8 cellular contexts compared by ENCODE assay signal in the genomic region with DNA sequence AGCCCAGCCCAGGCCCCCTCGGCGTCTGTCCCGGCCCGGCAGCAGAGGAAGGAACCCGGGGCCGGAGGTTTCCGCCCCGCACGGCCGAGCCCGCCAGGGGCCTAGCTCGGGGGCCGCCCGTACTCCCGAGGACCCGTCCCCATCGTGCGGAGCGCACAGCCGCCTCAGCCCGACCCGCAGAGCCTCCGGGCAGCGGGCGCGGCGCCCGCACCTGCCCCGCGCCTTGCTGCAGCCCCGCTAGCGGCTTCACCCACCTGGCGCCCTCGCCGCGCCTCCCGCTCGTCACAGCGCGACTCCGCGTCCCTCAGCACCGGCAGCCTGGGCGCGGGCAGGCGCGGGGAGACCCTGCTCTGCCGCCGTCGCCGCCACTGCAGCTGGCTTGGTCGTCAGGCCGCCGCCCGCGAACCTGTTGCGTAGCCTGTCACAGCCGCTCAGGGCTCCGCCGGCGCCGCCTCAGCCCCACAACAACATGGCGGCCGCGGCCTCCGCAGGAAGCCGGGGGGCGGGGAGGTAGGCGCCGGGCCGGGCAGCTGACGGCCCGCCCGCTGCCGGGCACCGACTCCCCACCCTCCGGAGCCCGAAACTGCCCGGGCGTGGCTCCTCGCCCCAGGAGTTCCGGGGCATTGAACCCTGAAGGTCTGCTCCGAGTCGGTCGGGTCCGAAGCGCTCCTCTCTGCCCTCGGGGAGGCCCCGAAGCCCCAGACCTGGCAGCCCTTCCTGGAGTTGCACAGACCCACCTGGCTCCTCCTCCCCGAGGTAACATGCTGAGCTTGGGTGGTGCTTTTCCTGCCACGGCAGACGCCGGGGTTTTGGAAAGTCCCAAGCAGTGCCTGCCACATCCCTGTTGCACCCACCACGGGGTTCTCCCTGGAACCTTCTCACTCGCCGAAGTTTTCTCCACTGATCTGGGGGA. TPM values are rescaled to one million over a fixed set of nuclear protein-coding genes. Genes with fewer than 3 reads are reported as not detected.
DNase-seq lines count a peak whose midpoint lies in the region; ATAC-seq and TF ChIP-seq lines count a peak whose summit lies in the region.

A gene (minus strand): TSS at position 487 of the 913 bp plus-strand sequence. CDS start 32,454 bp downstream, outside the sequence.

- peak within 1 kb of the TSS; percentile 91 for H3K4me2 ChIP-seq in PC-3 (ENCODE audit: low read length)

- no peaks in the 10 kb centered on the region for H3F3A ChIP-seq in PC-3 (ENCODE audit: low read length, unreplicated experiment)

- peak within 1 kb of the TSS; percentile 65 for H3K27ac ChIP-seq in PC-3 (ENCODE audit: low read length)
- peak within 1 kb of the TSS; percentile 79 for H3K27ac ChIP-seq in muscle layer of colon (ENCODE audit: low read depth, low read length)

- peak; percentile 84 for ATAC-seq in PC-3

- H3K4me3 ChIP-seq in PC-3 (ENCODE audit: low read length) (peak within 1 kb of the TSS; percentile 84), muscle layer of colon (ENCODE audit: low read depth in 1 of 2, low read length in 2 of 2) (peak within 1 kb of the TSS; percentile 75 to 77)

- POLR2A ChIA-PET in PC-3 (lab: Charles Lee; ENCODE audit: unreplicated experiment), result interaction anchor here (0.5 to 0.6 kb wide), 3 partner anchors 14 to 420 kb away, joined by 3 to 4 read pairs (median 4); no protein-coding TSS in a partner anchor

- no peaks in the 10 kb centered on the region for H3K27me3 Mint-ChIP-seq in Calu3 (ENCODE audit: unreplicated experiment)

- intact Hi-C loops in Calu3 (cut with micrococcal nuclease; ENCODE audit: unreplicated experiment) (no loop called here), PC-3 (cut with micrococcal nuclease) (no loop called here)

- H3K27ac Mint-ChIP-seq in Calu3 (ENCODE audit: unreplicated experiment), result peak within 1 kb of the TSS; percentile 85

- H3K9me2 ChIP-seq in PC-3 (replicated peaks; ENCODE audit: low read length), result no peaks in the 10 kb centered on the region

- H4K20me1 ChIP-seq in PC-3 (ENCODE audit: low read length), result peaks cover 12% of the 10 kb centered on the region; the same call in 1 of the 2 replicates

- H3K9ac ChIP-seq in PC-3 (ENCODE audit: low read length) (peak within 1 kb of the TSS; percentile 89), muscle layer of colon (ENCODE audit: low read length) (peak within 1 kb of the TSS; percentile 74)

- H3K9me3 ChIP-seq in PC-3 (ENCODE audit: low read length) (no peaks in the 10 kb centered on the region), muscle layer of colon (ENCODE audit: low read length) (no peaks in the 10 kb centered on the region)

- BruUV-seq in Calu3 (replicated peaks; lab: Mats Ljungman, UMichigan) (no TSS peak), PC-3 (replicated peaks; lab: Mats Ljungman, UMichigan) (no TSS peak)

- H3K27me3 ChIP-seq in PC-3 (ENCODE audit: low read length) (no peaks in the 10 kb centered on the region), muscle layer of colon (ENCODE audit: control insufficient read depth in 1 of 2, insufficient read depth in 2 of 2, low read length in 2 of 2) (no peaks in the 10 kb centered on the region)

- no peaks in the 10 kb centered on the region for H3K36me3 ChIP-seq in PC-3 (ENCODE audit: low read depth, low read length)
- no peaks in the 10 kb centered on the region for H3K36me3 ChIP-seq in muscle layer of colon (ENCODE audit: insufficient read depth, low read length)

- CTCF ChIA-PET in Calu3 (lab: Charles Lee), result interaction anchor here (1.0 to 2.1 kb wide), 3 partner anchors 9 to 32 kb away, joined by 3 to 7 read pairs (median 3); no protein-coding TSS in a partner anchor
- CTCF ChIA-PET in PC-3 (lab: Charles Lee), result interaction anchor here (0.6 kb wide), 1 partner anchor 134 kb away, joined by 5 read pairs; no protein-coding TSS in a partner anchor

- peak within 1 kb of the TSS; percentile 67 for H3K4me3 Mint-ChIP-seq in Calu3 (ENCODE audit: low read depth, unreplicated experiment)

- no peak for TF ChIP-seq CTCF in Calu3 (IDR thresholded peaks at IDR 0.05; ENCODE audit: unreplicated experiment)
- TF ChIP-seq CTCF in GM20000 (IDR thresholded peaks at IDR 0.05; ENCODE audit: extremely low read depth, missing control alignments), result no peak
- TF ChIP-seq CTCF in PC-3 (conservative IDR thresholded peaks at IDR 0.05; ENCODE audit: low read depth, low read length), result no peak

- H3K4me1 Mint-ChIP-seq in Calu3 (ENCODE audit: low read depth, unreplicated experiment), result peaks cover 22% of the 10 kb centered on the region

- DNase-seq in Calu3, result peak; percentile 87
- peak; percentile 88 for DNase-seq in GM20000 (ENCODE audit: low spot score)
- DNase-seq in HS-5 (ENCODE audit: low read depth), result peak; percentile 24
- peak; percentile 69 for DNase-seq in PC-3
- peak; percentile 88 for DNase-seq in activated T-cell treated with anti-CD3 and anti-CD28 coated beads, Interleukin-2, amount 50 U/mL, for 1 hour
- DNase-seq in erythroblast (lab: John Stamatoyannopoulos, UW), result peak; percentile 86 to 91
- DNase-seq in stimulated activated CD8-positive, alpha-beta memory T cell treated with anti-CD3 and anti-CD28 coated beads, Interleukin-7, amount 100 ng/mL, for 1 hour (ENCODE audit: low read depth in 2 of 2), result peak; percentile 54 to 57

- peaks cover 42% of the 10 kb centered on the region for H3K79me2 ChIP-seq in PC-3 (ENCODE audit: low read length)

- peak within 1 kb of the TSS; percentile 98 for H2AFZ ChIP-seq in PC-3 (ENCODE audit: low read length)

- H3K4me1 ChIP-seq in PC-3 (ENCODE audit: insufficient read depth, low read length) (peaks cover 19% of the 10 kb centered on the region), muscle layer of colon (ENCODE audit: insufficient read depth, low read length) (peaks cover 11% of the 10 kb centered on the region)

- peak; percentile 83 for TF ChIP-seq POLR2A in erythroblast (IDR thresholded peaks at IDR 0.05; ENCODE audit: low read length)

- peaks cover 34% of the 10 kb centered on the region for H3K36me3 Mint-ChIP-seq in Calu3 (ENCODE audit: insufficient read depth, unreplicated experiment)

- H3K9me3 Mint-ChIP-seq in Calu3 (ENCODE audit: low read depth, unreplicated experiment), result no peaks in the 10 kb centered on the region

RNA-seq across cellular contexts. Expression of the gene that starts here (rescaled TPM):
- 44.3 and 45.4 TPM in 2 replicates for total RNA-seq in Calu3 (2022)
- 21.9 and 37.3 TPM in 2 replicates for total RNA-seq in PC-3 (2014; rRNA removed)

Comparison
In these comparisons a context has a peak if more than half of its experiments do, and no peak if none do; other contexts are left out.
1. Peak in every context shown above with its lines: DNase-seq, ATAC-seq, H3K4me3 ChIP-seq and H3K27ac ChIP-seq.
2. DNase-seq: peak in every context shown above with its lines; median percentile 88 in erythroblast; 88 in GM20000; 88 in activated T-cell treated with anti-CD3 and anti-CD28 coated beads, Interleukin-2, amount 50 U/mL, for 1 hour; 87 in Calu3; 69 in PC-3; 56 in stimulated activated CD8-positive, alpha-beta memory T cell treated with anti-CD3 and anti-CD28 coated beads, Interleukin-7, amount 100 ng/mL, for 1 hour; 24 in HS-5.